21 cellular contexts compared by ENCODE assay signal in genomic region chr5:488744-489688, GRCh38.
"Had no signal": no experiment of that assay in that cellular context is flagged by ENCODE, and none has a peak within 500 bp of the region (broad histone marks: within the 10 kb centered on the region; RNA-seq: fewer than 3 reads in every experiment).

No MANE protein-coding gene starts in this region.

- H3K9me3 ChIP-seq: left lung, thoracic aorta, upper lobe of left lung had no signal

- H3K9me3 Mint-ChIP-seq: activated naive CD4-positive, alpha-beta T cell treated with anti-CD3 and anti-CD28 coated beads, Interleukin-2, amount 10 ng/mL, durations not matched to agents 7 days and 5 days; activated naive CD8-positive, alpha-beta T cell treated with anti-CD3 and anti-CD28 coated beads, Interleukin-2, amount 50 U/mL, for 24 hours; activated T-cell treated with anti-CD3 and anti-CD28 coated beads, Interleukin-2, amount 50 U/mL, for 4 hours; T-helper 1 cell treated with Interleukin-12 subunit alpha and Interleukin-12 subunit beta and Interleukin-4 antibody, amounts not matched to agents 30 μg/mL and 1 μg/mL, for 36 hours had no signal

- H3K36me3 Mint-ChIP-seq: activated naive CD4-positive, alpha-beta T cell treated with anti-CD3 and anti-CD28 coated beads, Interleukin-2, amount 10 ng/mL, durations not matched to agents 7 days and 5 days; brain had no signal

- H3K4me1 ChIP-seq: left lung had no signal

- H3K4me3 ChIP-seq: left lung, skin epidermis, thoracic aorta, upper lobe of left lung had no signal

- H3K4me3 Mint-ChIP-seq: activated naive CD4-positive, alpha-beta T cell treated with anti-CD3 and anti-CD28 coated beads, Interleukin-2, amount 10 ng/mL, durations not matched to agents 7 days and 5 days; activated naive CD8-positive, alpha-beta T cell treated with anti-CD3 and anti-CD28 coated beads, Interleukin-2, amount 50 U/mL, for 24 hours; activated T-cell treated with anti-CD3 and anti-CD28 coated beads, Interleukin-2, amount 50 U/mL, for 4 hours; brain; T-helper 1 cell treated with Interleukin-12 subunit alpha and Interleukin-12 subunit beta and Interleukin-4 antibody, amounts not matched to agents 30 μg/mL and 1 μg/mL, for 36 hours had no signal

- H3K27ac Mint-ChIP-seq: activated naive CD4-positive, alpha-beta T cell treated with anti-CD3 and anti-CD28 coated beads, Interleukin-2, amount 10 ng/mL, durations not matched to agents 7 days and 5 days; activated naive CD8-positive, alpha-beta T cell treated with anti-CD3 and anti-CD28 coated beads, Interleukin-2, amount 50 U/mL, for 24 hours; brain; progenitor cell of endocrine pancreas; T-helper 1 cell treated with Interleukin-12 subunit alpha and Interleukin-12 subunit beta and Interleukin-4 antibody, amounts not matched to agents 30 μg/mL and 1 μg/mL, for 36 hours had no signal

- ATAC-seq: activated naive CD8-positive, alpha-beta T cell treated with anti-CD3 and anti-CD28 coated beads, Interleukin-2, amount 50 U/mL, for 24 hours; activated T-cell treated with anti-CD3 and anti-CD28 coated beads, Interleukin-2, amount 50 U/mL, for 4 hours; left lung had no signal

- H3K36me3 ChIP-seq: left lung, thoracic aorta, upper lobe of left lung had no signal

- DNase-seq: activated CD4-positive, alpha-beta T cell treated with anti-CD3 and anti-CD28 coated beads, Interleukin-2, amount 50 U/mL, for 1 hour; activated CD4-positive, CD25-positive, alpha-beta regulatory T cell treated with anti-CD3 and anti-CD28 coated beads, Interleukin-2, amount 50 U/mL, for 72 hours; activated CD8-positive, alpha-beta memory T cell treated with anti-CD3 and anti-CD28 coated beads, Interleukin-2, amount 50 U/mL, for 4 hours; activated effector memory CD4-positive, alpha-beta T cell treated with Interleukin-2 at 50 U/mL for 16 hours; activated naive CD4-positive, alpha-beta T cell treated with anti-CD3 and anti-CD28 coated beads, Interleukin-2, amount 10 ng/mL, durations not matched to agents 7 days and 5 days; activated naive CD8-positive, alpha-beta T cell treated with anti-CD3 and anti-CD28 coated beads, Interleukin-2, amount 50 U/mL, for 24 hours; activated T-cell treated with anti-CD3 and anti-CD28 coated beads, Interleukin-2, amount 50 U/mL, for 4 hours; anterior cingulate cortex; central memory CD4-positive, alpha-beta T cell; foreskin melanocyte; kidney; left lung; midbrain; stimulated activated CD4-positive, alpha-beta T cell treated with anti-CD3 and anti-CD28 coated beads, Interleukin-15, amount 100 ng/mL, for 24 hours; stimulated activated CD4-positive, alpha-beta T cell treated with anti-CD3 and anti-CD28 coated beads, Interleukin-2, amount 100 ng/mL, for 48 hours had no signal

- H3K27ac ChIP-seq: left lung, skin epidermis, thoracic aorta, upper lobe of left lung had no signal
